Comparison of ENCODE assay signal across 1 cellular context in genomic region chr2:11506611-11506969, GRCh38.
TF ChIP-seq lines count a peak whose summit lies in the region.

No MANE protein-coding gene starts in this region.

TF ChIP-seq in HepG2, 621 proteins besides CTCF, POLR2A, EP300 and RAD21 (continued from another document):
- TF ChIP-seq, protein P1, sequence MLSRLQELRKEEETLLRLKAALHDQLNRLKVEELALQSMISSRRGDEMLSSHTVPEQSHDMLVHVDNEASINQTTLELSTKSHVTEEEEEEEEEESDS (CRISPR knock-in tag; IDR thresholded peaks at IDR 0.05; ENCODE audit: borderline replicate concordance): no peak
- TF ChIP-seq TRIM24 (CRISPR knock-in tag; IDR thresholded peaks at IDR 0.05): no peak
- TF ChIP-seq ZBTB1 (CRISPR knock-in tag; IDR thresholded peaks at IDR 0.05; ENCODE audit: borderline replicate concordance): no peak
- no peak for TF ChIP-seq GMEB1 (CRISPR knock-in tag; IDR thresholded peaks at IDR 0.05; ENCODE audit: borderline replicate concordance)
- TF ChIP-seq ERF (CRISPR knock-in tag; IDR thresholded peaks at IDR 0.05): no peak
- TF ChIP-seq FLYWCH1 (CRISPR knock-in tag; IDR thresholded peaks at IDR 0.05): no peak
- TF ChIP-seq, protein P2, sequence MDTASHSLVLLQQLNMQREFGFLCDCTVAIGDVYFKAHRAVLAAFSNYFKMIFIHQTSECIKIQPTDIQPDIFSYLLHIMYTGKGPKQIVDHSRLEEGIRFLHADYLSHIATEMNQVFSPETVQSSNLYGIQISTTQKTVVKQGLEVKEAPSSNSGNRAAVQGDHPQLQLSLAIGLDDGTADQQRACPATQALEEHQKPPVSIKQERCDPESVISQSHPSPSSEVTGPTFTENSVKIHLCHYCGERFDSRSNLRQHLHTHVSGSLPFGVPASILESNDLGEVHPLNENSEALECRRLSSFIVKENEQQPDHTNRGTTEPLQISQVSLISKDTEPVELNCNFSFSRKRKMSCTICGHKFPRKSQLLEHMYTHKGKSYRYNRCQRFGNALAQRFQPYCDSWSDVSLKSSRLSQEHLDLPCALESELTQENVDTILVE (CRISPR knock-in tag; IDR thresholded peaks at IDR 0.05): no peak
- TF ChIP-seq FOXC1 (CRISPR knock-in tag; IDR thresholded peaks at IDR 0.05; ENCODE audit: borderline replicate concordance): no peak
- TF ChIP-seq TERF1 (CRISPR knock-in tag; IDR thresholded peaks at IDR 0.05): no peak
- TF ChIP-seq ZSCAN22 (CRISPR knock-in tag; IDR thresholded peaks at IDR 0.05): no peak
- TF ChIP-seq, protein P3, sequence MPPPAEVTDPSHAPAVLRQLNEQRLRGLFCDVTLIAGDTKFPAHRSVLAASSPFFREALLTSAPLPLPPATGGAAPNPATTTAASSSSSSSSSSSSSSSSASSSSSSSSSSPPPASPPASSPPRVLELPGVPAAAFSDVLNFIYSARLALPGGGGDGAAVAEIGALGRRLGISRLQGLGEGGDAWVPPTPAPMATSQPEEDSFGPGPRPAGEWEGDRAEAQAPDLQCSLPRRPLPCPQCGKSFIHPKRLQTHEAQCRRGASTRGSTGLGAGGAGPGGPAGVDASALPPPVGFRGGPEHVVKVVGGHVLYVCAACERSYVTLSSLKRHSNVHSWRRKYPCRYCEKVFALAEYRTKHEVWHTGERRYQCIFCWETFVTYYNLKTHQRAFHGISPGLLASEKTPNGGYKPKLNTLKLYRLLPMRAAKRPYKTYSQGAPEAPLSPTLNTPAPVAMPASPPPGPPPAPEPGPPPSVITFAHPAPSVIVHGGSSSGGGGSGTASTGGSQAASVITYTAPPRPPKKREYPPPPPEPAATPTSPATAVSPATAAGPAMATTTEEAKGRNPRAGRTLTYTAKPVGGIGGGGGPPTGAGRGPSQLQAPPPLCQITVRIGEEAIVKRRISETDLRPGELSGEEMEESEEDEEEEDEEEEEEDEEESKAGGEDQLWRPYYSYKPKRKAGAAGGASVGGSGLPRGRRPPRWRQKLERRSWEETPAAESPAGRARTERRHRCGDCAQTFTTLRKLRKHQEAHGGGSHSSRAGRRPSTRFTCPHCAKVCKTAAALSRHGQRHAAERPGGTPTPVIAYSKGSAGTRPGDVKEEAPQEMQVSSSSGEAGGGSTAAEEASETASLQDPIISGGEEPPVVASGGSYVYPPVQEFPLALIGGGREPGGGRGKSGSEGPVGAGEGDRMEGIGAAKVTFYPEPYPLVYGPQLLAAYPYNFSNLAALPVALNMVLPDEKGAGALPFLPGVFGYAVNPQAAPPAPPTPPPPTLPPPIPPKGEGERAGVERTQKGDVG (CRISPR knock-in tag; IDR thresholded peaks at IDR 0.05; ENCODE audit: borderline replicate concordance): no peak
- TF ChIP-seq HNF4G (IDR thresholded peaks at IDR 0.05; ENCODE audit: borderline replicate concordance, low read depth, low read length): peak; percentile 45; the same call in 1 of the 2 replicates
- no peak for TF ChIP-seq HNF4G (CRISPR knock-in tag; IDR thresholded peaks at IDR 0.05; ENCODE audit: borderline replicate concordance, low read depth)
- TF ChIP-seq ZNF7 (CRISPR knock-in tag; IDR thresholded peaks at IDR 0.05): no peak
- no peak for TF ChIP-seq ZNF652 (CRISPR knock-in tag; IDR thresholded peaks at IDR 0.05; ENCODE audit: borderline replicate concordance, low read depth)
- TF ChIP-seq ZNF777 (CRISPR knock-in tag; IDR thresholded peaks at IDR 0.05): no peak
- no peak for TF ChIP-seq ZBTB38 (CRISPR knock-in tag; IDR thresholded peaks at IDR 0.05)
- TF ChIP-seq NR2C2 (CRISPR knock-in tag; IDR thresholded peaks at IDR 0.05; ENCODE audit: borderline replicate concordance): no peak
- no peak for TF ChIP-seq TP53 (CRISPR knock-in tag; conservative IDR thresholded peaks at IDR 0.05)
- no peak for TF ChIP-seq MED8 (CRISPR knock-in tag; IDR thresholded peaks at IDR 0.05; ENCODE audit: insufficient replicate concordance)
